In the genomic region with DNA sequence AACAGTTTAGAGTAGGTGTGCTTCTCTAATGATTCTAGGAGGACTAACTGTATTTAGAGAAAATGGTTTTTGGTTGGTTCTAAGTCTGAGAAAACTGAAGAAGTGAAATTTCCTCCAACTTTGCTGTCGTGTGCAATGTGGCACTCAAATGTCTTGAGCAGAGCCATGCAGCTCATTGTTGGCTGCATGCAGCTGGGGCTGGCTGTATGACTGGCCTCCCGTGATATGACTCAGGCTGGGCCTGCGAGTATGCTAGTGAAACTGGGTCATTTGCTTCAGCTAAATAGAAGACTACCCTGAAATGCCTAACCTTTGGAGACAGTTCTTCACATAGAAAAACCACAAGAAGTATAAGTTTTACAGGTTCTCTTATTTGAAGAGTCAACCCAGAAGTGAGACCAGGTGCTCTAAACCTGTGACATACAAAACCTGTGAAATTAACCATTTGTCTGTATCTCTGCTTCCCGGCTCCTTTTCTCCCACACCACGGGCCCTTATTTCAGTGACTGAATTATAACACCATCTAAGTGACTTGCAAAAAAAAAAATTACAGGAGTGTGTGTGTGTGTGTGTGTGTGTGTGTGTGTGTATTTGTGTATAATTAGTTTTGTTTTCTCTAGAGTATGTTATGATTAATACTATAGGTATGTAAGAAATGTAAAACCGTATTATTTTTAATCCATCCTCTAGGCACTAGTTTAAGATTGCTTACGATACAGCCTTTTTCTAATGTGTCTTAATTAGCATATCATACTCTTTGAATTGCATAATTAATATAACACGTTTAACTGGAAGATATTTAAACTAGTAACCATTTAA, we compare ENCODE assay signal across 8 cellular contexts. TPM values are rescaled to one million over a fixed set of nuclear protein-coding genes. Genes with fewer than 3 reads are reported as not detected.
DNase-seq lines count a peak whose midpoint lies in the region; ATAC-seq and TF ChIP-seq lines count a peak whose summit lies in the region.

No MANE protein-coding gene starts in this region.

- TF ChIP-seq POLR2A in thyroid gland (IDR thresholded peaks at IDR 0.05): no peak

- no peak overlapping the region for H3K27ac ChIP-seq in upper lobe of right lung
- H3K27ac ChIP-seq in thyroid gland: no peak overlapping the region

- H3K36me3 ChIP-seq in upper lobe of right lung (peaks cover 75% of the 10 kb centered on the region), thyroid gland (peaks cover 18 to 27% of the 10 kb centered on the region in 2 donors)

- H3K4me1 ChIP-seq in upper lobe of right lung (no peaks in the 10 kb centered on the region), thyroid gland (peaks cover 0 to 4% of the 10 kb centered on the region in 2 donors)

- peak; percentile 99 for ATAC-seq in GM18873 (IDR thresholded peaks at IDR 0.05; ENCODE audit: low FRiP score, unreplicated experiment)
- peak; percentile 98 for ATAC-seq in HG02870 (IDR thresholded peaks at IDR 0.05; ENCODE audit: unreplicated experiment)
- no peak for ATAC-seq in upper lobe of right lung

- intact Hi-C loops in upper lobe of right lung (cut with DNase I) (no loop called here), thyroid gland (cut with DNase I) (no loop called here)

- no peak for TF ChIP-seq CTCF in epithelial cell of esophagus (IDR thresholded peaks at IDR 0.05; ENCODE audit: insufficient read depth, low read depth, low read length, missing control alignments)
- no peak for TF ChIP-seq CTCF in upper lobe of right lung (IDR thresholded peaks at IDR 0.05)
- no peak for TF ChIP-seq CTCF in thyroid gland (IDR thresholded peaks at IDR 0.05)

- H3K27me3 ChIP-seq in upper lobe of right lung (no peaks in the 10 kb centered on the region), thyroid gland (no peaks in the 10 kb centered on the region)

- DNase-seq in T-helper 22 cell (ENCODE audit: low read depth) (peak; percentile 28), epithelial cell of esophagus (ENCODE audit: low read depth) (peak; percentile 82), upper lobe of right lung (no peak), thyroid gland (no peak), UCSD-AML1 (lab: John Stamatoyannopoulos, UW; ENCODE audit: unreplicated experiment) (no peak)
- DNase-seq in stimulated activated CD4-positive, alpha-beta T cell treated with anti-CD3 and anti-CD28 coated beads, Interleukin-4, amount 100 ng/mL, for 1 hour: peak; percentile 58

- H3K4me3 ChIP-seq in epithelial cell of esophagus (ENCODE audit: low read length) (no peak overlapping the region), upper lobe of right lung (no peak overlapping the region), thyroid gland (replicated peaks in 1 of 3) (no peak overlapping the region)

- WGBS in thyroid gland, 2 donors: 85 to 91% methylated on average over 8 of the region's 8 CpGs

- H3K9me3 ChIP-seq in upper lobe of right lung: no peaks in the 10 kb centered on the region
- no peaks in the 10 kb centered on the region for H3K9me3 ChIP-seq in thyroid gland

RNA-seq across cellular contexts. Expression of gene POLI, which starts 15.9 kb away (rescaled TPM):
- total RNA-seq in upper lobe of right lung (32.0 TPM), thyroid gland (100 to 1,000 TPM in 3 of 4 donors, 10 to 100 TPM in 1; 93.4 to 152 (median 118) TPM)

Comparison
In these comparisons a context has a peak if more than half of its experiments do, and no peak if none do; other contexts are left out.
1. DNase-seq: peak in T-helper 22 cell (single experiment), epithelial cell of esophagus (single experiment) and stimulated activated CD4-positive, alpha-beta T cell treated with anti-CD3 and anti-CD28 coated beads, Interleukin-4, amount 100 ng/mL, for 1 hour (single experiment); none in upper lobe of right lung (single experiment), thyroid gland (0 of 2) and UCSD-AML1 (single experiment).